In the genomic region with DNA sequence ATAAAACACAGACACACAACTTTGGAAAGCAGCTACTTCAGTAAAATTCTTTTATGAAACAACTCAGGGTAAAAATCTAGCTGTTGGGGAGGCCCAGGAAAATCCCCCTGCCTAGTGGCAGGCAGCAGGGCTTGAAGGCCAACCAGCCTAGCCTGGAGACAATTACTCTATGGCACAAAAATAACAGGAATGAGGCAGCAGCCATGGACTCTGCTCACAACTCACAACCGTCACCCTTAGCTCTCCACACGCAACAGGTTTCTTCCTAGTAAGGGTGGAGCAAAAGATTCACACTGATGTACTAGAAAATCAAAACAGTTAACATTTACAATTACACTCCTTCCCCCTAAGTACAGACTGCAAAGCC, we compare ENCODE assay signal across 12 cellular contexts. TPM values are rescaled to one million over a fixed set of nuclear protein-coding genes. Genes with fewer than 3 reads are reported as not detected.
DNase-seq lines count a peak whose midpoint lies in the region; TF ChIP-seq lines count a peak whose summit lies in the region.
"Had no signal": no experiment of that assay in that cellular context is flagged by ENCODE, and none has a peak within 500 bp of the region (broad histone marks: within the 10 kb centered on the region; RNA-seq: fewer than 3 reads in every experiment).

No MANE protein-coding gene starts in this region.

- H3K36me3 ChIP-seq in muscle layer of duodenum (ENCODE audit: control insufficient read depth in 1 of 2, insufficient read depth in 2 of 2, low read length in 2 of 2) (peaks cover 11 to 12% of the 10 kb centered on the region in 2 donors), tibial nerve (peaks cover 0 to 30% (median 0%) of the 10 kb centered on the region in 3 donors), BE2C (peaks cover 9% of the 10 kb centered on the region)

- WGBS in tibial nerve, 2 donors, result 41 to 60% methylated on average over 2 of the region's 2 CpGs

- no peaks in the 10 kb centered on the region for H3K9me3 Mint-ChIP-seq in activated naive CD4-positive, alpha-beta T cell treated with anti-CD3 and anti-CD28 coated beads, Interleukin-2, amount 10 ng/mL, durations not matched to agents 7 days and 5 days
- H3K9me3 Mint-ChIP-seq: activated T-helper 2 cell treated with anti-CD3 and anti-CD28 coated beads, Interferon-gamma antibody, Interleukin-2, Interleukin-4, amounts not matched to agents 10 μg/mL and 5 μg/mL and 100 μg/mL, durations not matched to agents 14 hours and 24 hours and 36 hours had no signal

- no peak overlapping the region for H3K4me3 Mint-ChIP-seq in activated naive CD4-positive, alpha-beta T cell treated with anti-CD3 and anti-CD28 coated beads, Interleukin-2, amount 10 ng/mL, durations not matched to agents 7 days and 5 days

- CTCF ChIA-PET in activated naive CD4-positive, alpha-beta T cell treated with anti-CD3 and anti-CD28 coated beads, Interleukin-2, amount 10 ng/mL, durations not matched to agents 7 days and 5 days (lab: Charles Lee), result interaction anchor here (0.8 to 3.5 kb wide), 3 partner anchors 43 to 134 kb away, joined by 3 to 22 read pairs (median 3); no protein-coding TSS in a partner anchor

- TF ChIP-seq CTCF in tibial nerve (IDR thresholded peaks at IDR 0.05), result no peak
- no peak for TF ChIP-seq CTCF in BE2C (IDR thresholded peaks at IDR 0.05; ENCODE audit: low read depth, low read length)

- peaks cover 16 to 19% of the 10 kb centered on the region in 2 donors for H3K4me1 ChIP-seq in muscle layer of duodenum (ENCODE audit: control insufficient read depth in 1 of 2, insufficient read depth in 2 of 2, low read length in 2 of 2)
- H3K4me1 ChIP-seq in tibial nerve, result peaks cover 0 to 47% (median 15%) of the 10 kb centered on the region in 4 donors
- no peaks in the 10 kb centered on the region; the same call in 1 of the 2 replicates for H3K4me1 ChIP-seq in BE2C

- peaks cover 3% of the 10 kb centered on the region for H3K27me3 Mint-ChIP-seq in activated naive CD4-positive, alpha-beta T cell treated with anti-CD3 and anti-CD28 coated beads, Interleukin-2, amount 10 ng/mL, durations not matched to agents 7 days and 5 days

- H3K27ac ChIP-seq in cingulate gyrus (ENCODE audit: low read depth, low read length) (peak overlapping the region; percentile 49), muscle layer of duodenum (ENCODE audit: low read length) (peak overlapping the region; percentile 71), tibial nerve (peak overlapping the region in 3 of 4 donors; percentile 80 to 92 (median 90))
- H3K27ac ChIP-seq: BLaER1 had no signal

- H3K36me3 Mint-ChIP-seq in activated naive CD4-positive, alpha-beta T cell treated with anti-CD3 and anti-CD28 coated beads, Interleukin-2, amount 10 ng/mL, durations not matched to agents 7 days and 5 days, result peaks cover 35% of the 10 kb centered on the region

- H3K4me3 ChIP-seq in muscle layer of duodenum (ENCODE audit: low read depth in 1 of 2, low read length in 2 of 2), result peak overlapping the region in 1 of 2 donors; percentile 83
- no peak overlapping the region for H3K4me3 ChIP-seq in tibial nerve
- no peak overlapping the region for H3K4me3 ChIP-seq in BE2C (ENCODE audit: low read depth, low read length)
- H3K4me3 ChIP-seq: BLaER1 had no signal

- no peak for TF ChIP-seq EP300 in tibial nerve (IDR thresholded peaks at IDR 0.05)

- peak overlapping the region; percentile 33 for H3K27ac Mint-ChIP-seq in activated naive CD4-positive, alpha-beta T cell treated with anti-CD3 and anti-CD28 coated beads, Interleukin-2, amount 10 ng/mL, durations not matched to agents 7 days and 5 days

- peaks cover 68% of the 10 kb centered on the region for H3K4me1 Mint-ChIP-seq in activated naive CD4-positive, alpha-beta T cell treated with anti-CD3 and anti-CD28 coated beads, Interleukin-2, amount 10 ng/mL, durations not matched to agents 7 days and 5 days

- H3K27me3 ChIP-seq in muscle layer of duodenum (ENCODE audit: low read depth, low read length) (no peaks in the 10 kb centered on the region), tibial nerve (no peaks in the 10 kb centered on the region), BE2C (no peaks in the 10 kb centered on the region)
- H3K27me3 ChIP-seq: BLaER1 had no signal

- TF ChIP-seq POLR2A in tibial nerve (IDR thresholded peaks at IDR 0.05), result no peak

- H3K9me3 ChIP-seq in muscle layer of duodenum (ENCODE audit: control insufficient read depth in 1 of 2, low read length in 2 of 2) (no peaks in the 10 kb centered on the region), tibial nerve (no peaks in the 10 kb centered on the region), BE2C (no peaks in the 10 kb centered on the region)
- H3K9me3 ChIP-seq: BLaER1 had no signal

- DNase-seq in activated naive CD4-positive, alpha-beta T cell treated with anti-CD3 and anti-CD28 coated beads, Interleukin-2, amount 10 ng/mL, durations not matched to agents 7 days and 5 days, result no peak
- DNase-seq in activated naive CD4-positive, alpha-beta T cell (lab: John Stamatoyannopoulos, UW), result no peak
- DNase-seq in tibial nerve (ENCODE audit: low spot score in 2 of 2) (no peak), BE2C (no peak), germinal center (ENCODE audit: low spot score) (no peak), RKO (ENCODE audit: low spot score) (no peak)
- DNase-seq: NCI-H446 treated with DMSO at 0.1 percent for 48 hours; stimulated activated CD4-positive, alpha-beta T cell treated with anti-CD3 and anti-CD28 coated beads, Interleukin-2, amount 100 ng/mL, for 48 hours had no signal

RNA-seq across cellular contexts. Expression of gene FBXL22, which starts 0.5 kb away (rescaled TPM):
- total RNA-seq in tibial nerve, result 1 to 10 TPM in 2 of 4 donors, under 1 TPM in 1, not detected in 1; 0.63 to 2.8 (median 2.7) TPM
- 4.2 TPM for polyA plus RNA-seq in BE2C (2012; ENCODE audit: insufficient read depth, insufficient read length, low read depth)
